8 cellular contexts compared by ENCODE assay signal in the genomic region with DNA sequence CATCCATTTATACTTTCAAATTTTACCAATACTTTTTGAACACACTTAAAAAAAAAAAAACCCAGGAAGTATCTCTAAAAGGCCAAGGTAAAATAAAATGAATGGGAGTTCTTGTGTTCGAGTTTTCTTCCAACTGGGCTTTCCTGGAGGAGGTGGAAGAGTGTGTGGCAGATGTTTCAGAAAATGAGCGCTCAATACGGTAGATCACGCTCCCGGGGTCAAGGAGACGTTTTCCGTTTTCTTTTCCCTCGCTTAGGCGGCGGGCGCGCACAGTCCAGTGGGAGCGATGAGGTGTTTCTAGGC. TPM values are rescaled to one million over a fixed set of nuclear protein-coding genes. Genes with fewer than 3 reads are reported as not detected.
A peak's percentile ranks its signal among the peaks of the same experiment; 100 is the strongest.
DNase-seq lines count a peak whose midpoint lies in the region; ATAC-seq and TF ChIP-seq lines count a peak whose summit lies in the region.

No MANE protein-coding gene starts in this region.

- no peaks in the 10 kb centered on the region for H3K27me3 Mint-ChIP-seq in T-helper 17 cell

- H3K4me2 ChIP-seq in GM23248 (ENCODE audit: unreplicated experiment) (peak overlapping the region; percentile 77), skeletal muscle satellite cell (ENCODE audit: low read length) (peak overlapping the region; percentile 86)

- peak overlapping the region; percentile 61 for H3K4me3 Mint-ChIP-seq in T-helper 17 cell

- no peaks in the 10 kb centered on the region for H3K36me3 Mint-ChIP-seq in T-helper 17 cell (ENCODE audit: low read depth)

- peak overlapping the region; percentile 81 for H2AFZ ChIP-seq in GM23248

- no peak for ATAC-seq in T-helper 17 cell

- H3K9me3 ChIP-seq in GM23248 (ENCODE audit: low read depth): no peaks in the 10 kb centered on the region
- no peaks in the 10 kb centered on the region for H3K9me3 ChIP-seq in T-helper 17 cell (ENCODE audit: control insufficient read depth, low read length, poor library complexity, severe bottlenecking)
- no peaks in the 10 kb centered on the region for H3K9me3 ChIP-seq in skeletal muscle satellite cell (replicated peaks; ENCODE audit: low read length)

- H3K27ac Mint-ChIP-seq in T-helper 17 cell: peak overlapping the region; percentile 93

- peak overlapping the region; percentile 59 for H3K9ac ChIP-seq in GM23248
- peak overlapping the region; percentile 83 for H3K9ac ChIP-seq in skeletal muscle satellite cell (ENCODE audit: low read depth, low read length)

- H3K27me3 ChIP-seq in GM23248 (replicated peaks; ENCODE audit: insufficient read depth): no peaks in the 10 kb centered on the region
- no peaks in the 10 kb centered on the region for H3K27me3 ChIP-seq in skeletal muscle satellite cell (ENCODE audit: control insufficient read depth, insufficient read depth, low read length)

- peaks cover 19% of the 10 kb centered on the region for H3K4me1 Mint-ChIP-seq in T-helper 17 cell

- peaks cover 44% of the 10 kb centered on the region for H3K79me2 ChIP-seq in GM23248 (ENCODE audit: insufficient read depth)

- peaks cover 14% of the 10 kb centered on the region; the same call in 1 of the 2 replicates for H3K4me1 ChIP-seq in GM23248 (ENCODE audit: insufficient read depth)
- peaks cover 20% of the 10 kb centered on the region for H3K4me1 ChIP-seq in skeletal muscle satellite cell (ENCODE audit: control insufficient read depth, insufficient read depth, low read length)

- H3K36me3 ChIP-seq in GM23248 (ENCODE audit: low read depth): no peaks in the 10 kb centered on the region; the same call in 1 of the 2 replicates
- peaks cover 1% of the 10 kb centered on the region for H3K36me3 ChIP-seq in skeletal muscle satellite cell (ENCODE audit: insufficient read depth, low read length)

- in situ Hi-C loops in GM23248 (cut with MboI): no loop called here

- peak overlapping the region; percentile 42 for H3K27ac ChIP-seq in GM23248

- H4K20me1 ChIP-seq in GM23248 (ENCODE audit: insufficient read depth): no peaks in the 10 kb centered on the region

- DNase-seq in GM23248 (no peak), T-helper 17 cell (no peak), fibroblast of the aortic adventitia (ENCODE audit: low read depth) (no peak), NCI-H2171 (lab: John Stamatoyannopoulos, UW) (no peak), medulla oblongata (ENCODE audit: extremely low spot score) (no peak), LoVo (ENCODE audit: low spot score) (no peak), COLO829 (ENCODE audit: low spot score) (no peak)

- WGBS in GM23248 (ENCODE audit: low coverage in 1 of 2, low lambda C conversion rate in 2 of 2, missing lambda C conversion rate in 2 of 2), 2 experiments: 1 to 2% methylated on average over 12 to 13 of the region's 13 CpGs

- H3K4me3 ChIP-seq in GM23248 (peak overlapping the region; percentile 57), fibroblast of the aortic adventitia (ENCODE audit: low read depth, low read length) (peak overlapping the region; percentile 56), skeletal muscle satellite cell (ENCODE audit: low read length) (peak overlapping the region; percentile 64)

- no peak for TF ChIP-seq CTCF in fibroblast of the aortic adventitia (IDR thresholded peaks at IDR 0.05; ENCODE audit: insufficient read depth, low read length)

- H3F3A ChIP-seq in GM23248 (ENCODE audit: insufficient read depth): peaks cover 28% of the 10 kb centered on the region

- H3K9me2 ChIP-seq in GM23248 (ENCODE audit: insufficient read depth): no peaks in the 10 kb centered on the region

RNA-seq across cellular contexts. Expression of a gene that starts 0.5 kb away (rescaled TPM):
- 27.6 and 29.3 TPM in 2 replicates for total RNA-seq in GM23248 (2014; rRNA removed; shearing (Covaris generic))
- 14.3 and 15.8 TPM in 2 replicates for polyA plus RNA-seq in GM23248 (2016; fragmentation: Nextera tagmentation; extraction: Ambion mirVana)
- total RNA-seq in T-helper 17 cell: 10 to 100 TPM; 34.3 to 36.8 TPM
- total RNA-seq in fibroblast of the aortic adventitia (ENCODE audit: low replicate concordance): 55.0 and 59.9 TPM in 2 replicates
- total RNA-seq in skeletal muscle satellite cell (2012; rRNA removed): 29.5 and 37.3 TPM in 2 replicates

RNA-seq across cellular contexts. Expression of a gene that starts 35.2 kb away (rescaled TPM):
- total RNA-seq in GM23248 (2014; rRNA removed; shearing (Covaris generic)): not detected in 2 replicates
- polyA plus RNA-seq in GM23248 (2016; fragmentation: Nextera tagmentation; extraction: Ambion mirVana): 0.33 TPM in 1 of 2 replicates, not detected in the other
- 1 to 10 TPM in 1 of 2 donors, not detected in 1; 1.1 TPM for total RNA-seq in T-helper 17 cell
- not detected in 2 replicates for total RNA-seq in fibroblast of the aortic adventitia (ENCODE audit: low replicate concordance)
- not detected in 2 replicates for total RNA-seq in skeletal muscle satellite cell (2012; rRNA removed)
